ENCODE assay signal across 1 cellular context in the genomic region with DNA sequence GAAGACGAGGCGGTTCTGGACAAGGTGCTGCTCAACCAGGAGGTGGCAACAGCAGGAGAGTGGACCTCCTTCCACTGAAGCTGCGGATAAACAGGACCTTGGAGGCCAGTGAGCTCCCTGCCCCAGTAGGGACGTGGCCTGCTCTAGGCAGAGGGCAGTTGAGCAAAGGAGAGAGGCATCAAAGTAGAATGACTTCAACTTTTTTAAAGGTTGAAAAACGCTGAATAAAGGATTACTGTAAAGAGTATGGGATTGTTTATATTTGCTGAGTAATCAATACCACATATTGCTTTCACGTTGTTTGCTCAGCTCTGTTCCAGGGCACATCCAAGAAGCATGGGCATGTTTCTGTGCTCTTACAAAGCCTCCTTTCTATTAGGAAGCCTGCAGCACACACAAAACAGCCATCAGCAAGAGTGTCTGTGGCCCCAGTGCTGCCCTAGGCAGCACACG.
TF ChIP-seq lines count a peak whose summit lies in the region.

No MANE protein-coding gene starts in this region.

TF ChIP-seq in HepG2, 621 proteins besides CTCF, POLR2A, EP300 and RAD21 (continues in another document):
- TF ChIP-seq ZNF343 (CRISPR knock-in tag; IDR thresholded peaks at IDR 0.05) (no peak), TEAD3 (CRISPR knock-in tag; optimal IDR thresholded peaks at IDR 0.05; ENCODE audit: borderline replicate concordance) (peak; percentile 41), KMT2A (CRISPR knock-in tag; IDR thresholded peaks at IDR 0.05) (peak; percentile 51; the same call in 1 of the 2 replicates), SUZ12 (IDR thresholded peaks at IDR 0.05; ENCODE audit: low read depth, low read length) (no peak), ZFY (CRISPR knock-in tag; IDR thresholded peaks at IDR 0.05) (peak; percentile 76), RFXANK (CRISPR knock-in tag; IDR thresholded peaks at IDR 0.05) (no peak), TCF7 (IDR thresholded peaks at IDR 0.05; ENCODE audit: low read depth) (peak; percentile 65), RORA (CRISPR knock-in tag; IDR thresholded peaks at IDR 0.05) (no peak), SNAPC2 (CRISPR knock-in tag; IDR thresholded peaks at IDR 0.05) (peak; percentile 6; the same call in 1 of the 2 replicates), ZNF382 (CRISPR knock-in tag; IDR thresholded peaks at IDR 0.05; ENCODE audit: borderline replicate concordance) (no peak), GABPB1 (CRISPR knock-in tag; IDR thresholded peaks at IDR 0.05) (no peak; the same call in 1 of the 2 replicates), GABPA (IDR thresholded peaks at IDR 0.05; ENCODE audit: low read depth, low read length) (no peak), GABPA (CRISPR knock-in tag; IDR thresholded peaks at IDR 0.05; ENCODE audit: low read depth) (no peak), MTA1 (CRISPR knock-in tag; IDR thresholded peaks at IDR 0.05; ENCODE audit: borderline replicate concordance) (peak; percentile 79; the same call in 1 of the 2 replicates), KDM6A (CRISPR knock-in tag; IDR thresholded peaks at IDR 0.05; ENCODE audit: low read depth) (peak; percentile 81), ZNF451 (CRISPR knock-in tag; IDR thresholded peaks at IDR 0.05) (no peak), KLF9 (CRISPR knock-in tag; IDR thresholded peaks at IDR 0.05; ENCODE audit: low read depth) (no peak), RBM39 (IDR thresholded peaks at IDR 0.05; ENCODE audit: low read depth, low read length, poor library complexity, severe bottlenecking) (no peak), JUND (CRISPR knock-in tag; IDR thresholded peaks at IDR 0.05) (no peak), MAF1 (CRISPR knock-in tag; IDR thresholded peaks at IDR 0.05; ENCODE audit: borderline replicate concordance) (no peak), NFYB (CRISPR knock-in tag; IDR thresholded peaks at IDR 0.05) (no peak; the same call in 1 of the 2 replicates), IRF2 (CRISPR knock-in tag; IDR thresholded peaks at IDR 0.05) (peak; percentile 72; the same call in 1 of the 2 replicates), ZFX (CRISPR knock-in tag; IDR thresholded peaks at IDR 0.05; ENCODE audit: low read depth) (peak; percentile 62), ZNF619 (CRISPR knock-in tag; IDR thresholded peaks at IDR 0.05) (no peak), ZNF614 (CRISPR knock-in tag; IDR thresholded peaks at IDR 0.05; ENCODE audit: borderline replicate concordance) (peak; percentile 74), POLR2G (IDR thresholded peaks at IDR 0.05; ENCODE audit: low read depth, low read length) (peak; percentile 93), CC2D1A (CRISPR knock-in tag; IDR thresholded peaks at IDR 0.05) (no peak), KDM4B (CRISPR knock-in tag; IDR thresholded peaks at IDR 0.05) (peak; percentile 40; the same call in 1 of the 2 replicates), MTF1 (CRISPR knock-in tag; IDR thresholded peaks at IDR 0.05) (no peak), ZFP36 (IDR thresholded peaks at IDR 0.05; ENCODE audit: borderline replicate concordance, low read depth, low read length, partially characterized antibody) (no peak), TCF7L2 (IDR thresholded peaks at IDR 0.05; ENCODE audit: low read depth, low read length) (no peak), ZNF430 (CRISPR knock-in tag; IDR thresholded peaks at IDR 0.05) (no peak)
- TF ChIP-seq, protein P1, sequence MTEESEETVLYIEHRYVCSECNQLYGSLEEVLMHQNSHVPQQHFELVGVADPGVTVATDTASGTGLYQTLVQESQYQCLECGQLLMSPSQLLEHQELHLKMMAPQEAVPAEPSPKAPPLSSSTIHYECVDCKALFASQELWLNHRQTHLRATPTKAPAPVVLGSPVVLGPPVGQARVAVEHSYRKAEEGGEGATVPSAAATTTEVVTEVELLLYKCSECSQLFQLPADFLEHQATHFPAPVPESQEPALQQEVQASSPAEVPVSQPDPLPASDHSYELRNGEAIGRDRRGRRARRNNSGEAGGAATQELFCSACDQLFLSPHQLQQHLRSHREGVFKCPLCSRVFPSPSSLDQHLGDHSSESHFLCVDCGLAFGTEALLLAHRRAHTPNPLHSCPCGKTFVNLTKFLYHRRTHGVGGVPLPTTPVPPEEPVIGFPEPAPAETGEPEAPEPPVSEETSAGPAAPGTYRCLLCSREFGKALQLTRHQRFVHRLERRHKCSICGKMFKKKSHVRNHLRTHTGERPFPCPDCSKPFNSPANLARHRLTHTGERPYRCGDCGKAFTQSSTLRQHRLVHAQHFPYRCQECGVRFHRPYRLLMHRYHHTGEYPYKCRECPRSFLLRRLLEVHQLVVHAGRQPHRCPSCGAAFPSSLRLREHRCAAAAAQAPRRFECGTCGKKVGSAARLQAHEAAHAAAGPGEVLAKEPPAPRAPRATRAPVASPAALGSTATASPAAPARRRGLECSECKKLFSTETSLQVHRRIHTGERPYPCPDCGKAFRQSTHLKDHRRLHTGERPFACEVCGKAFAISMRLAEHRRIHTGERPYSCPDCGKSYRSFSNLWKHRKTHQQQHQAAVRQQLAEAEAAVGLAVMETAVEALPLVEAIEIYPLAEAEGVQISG (CRISPR knock-in tag; IDR thresholded peaks at IDR 0.05) = peak; percentile 79; the same call in 1 of the 2 replicates
- TF ChIP-seq, protein P2, sequence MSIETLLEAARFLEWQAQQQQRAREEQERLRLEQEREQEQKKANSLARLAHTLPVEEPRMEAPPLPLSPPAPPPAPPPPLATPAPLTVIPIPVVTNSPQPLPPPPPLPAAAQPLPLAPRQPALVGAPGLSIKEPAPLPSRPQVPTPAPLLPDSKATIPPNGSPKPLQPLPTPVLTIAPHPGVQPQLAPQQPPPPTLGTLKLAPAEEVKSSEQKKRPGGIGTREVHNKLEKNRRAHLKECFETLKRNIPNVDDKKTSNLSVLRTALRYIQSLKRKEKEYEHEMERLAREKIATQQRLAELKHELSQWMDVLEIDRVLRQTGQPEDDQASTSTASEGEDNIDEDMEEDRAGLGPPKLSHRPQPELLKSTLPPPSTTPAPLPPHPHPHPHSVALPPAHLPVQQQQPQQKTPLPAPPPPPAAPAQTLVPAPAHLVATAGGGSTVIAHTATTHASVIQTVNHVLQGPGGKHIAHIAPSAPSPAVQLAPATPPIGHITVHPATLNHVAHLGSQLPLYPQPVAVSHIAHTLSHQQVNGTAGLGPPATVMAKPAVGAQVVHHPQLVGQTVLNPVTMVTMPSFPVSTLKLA (IDR thresholded peaks at IDR 0.05) = peak; percentile 60
- TF ChIP-seq, protein P3, sequence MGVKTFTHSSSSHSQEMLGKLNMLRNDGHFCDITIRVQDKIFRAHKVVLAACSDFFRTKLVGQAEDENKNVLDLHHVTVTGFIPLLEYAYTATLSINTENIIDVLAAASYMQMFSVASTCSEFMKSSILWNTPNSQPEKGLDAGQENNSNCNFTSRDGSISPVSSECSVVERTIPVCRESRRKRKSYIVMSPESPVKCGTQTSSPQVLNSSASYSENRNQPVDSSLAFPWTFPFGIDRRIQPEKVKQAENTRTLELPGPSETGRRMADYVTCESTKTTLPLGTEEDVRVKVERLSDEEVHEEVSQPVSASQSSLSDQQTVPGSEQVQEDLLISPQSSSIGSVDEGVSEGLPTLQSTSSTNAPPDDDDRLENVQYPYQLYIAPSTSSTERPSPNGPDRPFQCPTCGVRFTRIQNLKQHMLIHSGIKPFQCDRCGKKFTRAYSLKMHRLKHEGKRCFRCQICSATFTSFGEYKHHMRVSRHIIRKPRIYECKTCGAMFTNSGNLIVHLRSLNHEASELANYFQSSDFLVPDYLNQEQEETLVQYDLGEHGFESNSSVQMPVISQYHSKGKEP (CRISPR knock-in tag; IDR thresholded peaks at IDR 0.05) = no peak
- TF ChIP-seq, protein P4, sequence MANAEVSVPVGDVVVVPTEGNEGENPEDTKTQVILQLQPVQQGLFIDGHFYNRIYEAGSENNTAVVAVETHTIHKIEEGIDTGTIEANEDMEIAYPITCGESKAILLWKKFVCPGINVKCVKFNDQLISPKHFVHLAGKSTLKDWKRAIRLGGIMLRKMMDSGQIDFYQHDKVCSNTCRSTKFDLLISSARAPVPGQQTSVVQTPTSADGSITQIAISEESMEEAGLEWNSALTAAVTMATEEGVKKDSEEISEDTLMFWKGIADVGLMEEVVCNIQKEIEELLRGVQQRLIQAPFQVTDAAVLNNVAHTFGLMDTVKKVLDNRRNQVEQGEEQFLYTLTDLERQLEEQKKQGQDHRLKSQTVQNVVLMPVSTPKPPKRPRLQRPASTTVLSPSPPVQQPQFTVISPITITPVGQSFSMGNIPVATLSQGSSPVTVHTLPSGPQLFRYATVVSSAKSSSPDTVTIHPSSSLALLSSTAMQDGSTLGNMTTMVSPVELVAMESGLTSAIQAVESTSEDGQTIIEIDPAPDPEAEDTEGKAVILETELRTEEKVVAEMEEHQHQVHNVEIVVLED (CRISPR knock-in tag; IDR thresholded peaks at IDR 0.05; ENCODE audit: borderline replicate concordance) = peak; percentile 48; the same call in 1 of the 2 replicates
- TF ChIP-seq, protein P5, sequence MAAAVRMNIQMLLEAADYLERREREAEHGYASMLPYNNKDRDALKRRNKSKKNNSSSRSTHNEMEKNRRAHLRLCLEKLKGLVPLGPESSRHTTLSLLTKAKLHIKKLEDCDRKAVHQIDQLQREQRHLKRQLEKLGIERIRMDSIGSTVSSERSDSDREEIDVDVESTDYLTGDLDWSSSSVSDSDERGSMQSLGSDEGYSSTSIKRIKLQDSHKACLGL (CRISPR knock-in tag; IDR thresholded peaks at IDR 0.05) = no peak
- TF ChIP-seq, protein P6, sequence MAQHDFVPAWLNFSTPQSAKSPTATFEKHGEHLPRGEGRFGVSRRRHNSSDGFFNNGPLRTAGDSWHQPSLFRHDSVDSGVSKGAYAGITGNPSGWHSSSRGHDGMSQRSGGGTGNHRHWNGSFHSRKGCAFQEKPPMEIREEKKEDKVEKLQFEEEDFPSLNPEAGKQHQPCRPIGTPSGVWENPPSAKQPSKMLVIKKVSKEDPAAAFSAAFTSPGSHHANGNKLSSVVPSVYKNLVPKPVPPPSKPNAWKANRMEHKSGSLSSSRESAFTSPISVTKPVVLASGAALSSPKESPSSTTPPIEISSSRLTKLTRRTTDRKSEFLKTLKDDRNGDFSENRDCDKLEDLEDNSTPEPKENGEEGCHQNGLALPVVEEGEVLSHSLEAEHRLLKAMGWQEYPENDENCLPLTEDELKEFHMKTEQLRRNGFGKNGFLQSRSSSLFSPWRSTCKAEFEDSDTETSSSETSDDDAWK (CRISPR knock-in tag; IDR thresholded peaks at IDR 0.05) = no peak
- TF ChIP-seq, protein P7, sequence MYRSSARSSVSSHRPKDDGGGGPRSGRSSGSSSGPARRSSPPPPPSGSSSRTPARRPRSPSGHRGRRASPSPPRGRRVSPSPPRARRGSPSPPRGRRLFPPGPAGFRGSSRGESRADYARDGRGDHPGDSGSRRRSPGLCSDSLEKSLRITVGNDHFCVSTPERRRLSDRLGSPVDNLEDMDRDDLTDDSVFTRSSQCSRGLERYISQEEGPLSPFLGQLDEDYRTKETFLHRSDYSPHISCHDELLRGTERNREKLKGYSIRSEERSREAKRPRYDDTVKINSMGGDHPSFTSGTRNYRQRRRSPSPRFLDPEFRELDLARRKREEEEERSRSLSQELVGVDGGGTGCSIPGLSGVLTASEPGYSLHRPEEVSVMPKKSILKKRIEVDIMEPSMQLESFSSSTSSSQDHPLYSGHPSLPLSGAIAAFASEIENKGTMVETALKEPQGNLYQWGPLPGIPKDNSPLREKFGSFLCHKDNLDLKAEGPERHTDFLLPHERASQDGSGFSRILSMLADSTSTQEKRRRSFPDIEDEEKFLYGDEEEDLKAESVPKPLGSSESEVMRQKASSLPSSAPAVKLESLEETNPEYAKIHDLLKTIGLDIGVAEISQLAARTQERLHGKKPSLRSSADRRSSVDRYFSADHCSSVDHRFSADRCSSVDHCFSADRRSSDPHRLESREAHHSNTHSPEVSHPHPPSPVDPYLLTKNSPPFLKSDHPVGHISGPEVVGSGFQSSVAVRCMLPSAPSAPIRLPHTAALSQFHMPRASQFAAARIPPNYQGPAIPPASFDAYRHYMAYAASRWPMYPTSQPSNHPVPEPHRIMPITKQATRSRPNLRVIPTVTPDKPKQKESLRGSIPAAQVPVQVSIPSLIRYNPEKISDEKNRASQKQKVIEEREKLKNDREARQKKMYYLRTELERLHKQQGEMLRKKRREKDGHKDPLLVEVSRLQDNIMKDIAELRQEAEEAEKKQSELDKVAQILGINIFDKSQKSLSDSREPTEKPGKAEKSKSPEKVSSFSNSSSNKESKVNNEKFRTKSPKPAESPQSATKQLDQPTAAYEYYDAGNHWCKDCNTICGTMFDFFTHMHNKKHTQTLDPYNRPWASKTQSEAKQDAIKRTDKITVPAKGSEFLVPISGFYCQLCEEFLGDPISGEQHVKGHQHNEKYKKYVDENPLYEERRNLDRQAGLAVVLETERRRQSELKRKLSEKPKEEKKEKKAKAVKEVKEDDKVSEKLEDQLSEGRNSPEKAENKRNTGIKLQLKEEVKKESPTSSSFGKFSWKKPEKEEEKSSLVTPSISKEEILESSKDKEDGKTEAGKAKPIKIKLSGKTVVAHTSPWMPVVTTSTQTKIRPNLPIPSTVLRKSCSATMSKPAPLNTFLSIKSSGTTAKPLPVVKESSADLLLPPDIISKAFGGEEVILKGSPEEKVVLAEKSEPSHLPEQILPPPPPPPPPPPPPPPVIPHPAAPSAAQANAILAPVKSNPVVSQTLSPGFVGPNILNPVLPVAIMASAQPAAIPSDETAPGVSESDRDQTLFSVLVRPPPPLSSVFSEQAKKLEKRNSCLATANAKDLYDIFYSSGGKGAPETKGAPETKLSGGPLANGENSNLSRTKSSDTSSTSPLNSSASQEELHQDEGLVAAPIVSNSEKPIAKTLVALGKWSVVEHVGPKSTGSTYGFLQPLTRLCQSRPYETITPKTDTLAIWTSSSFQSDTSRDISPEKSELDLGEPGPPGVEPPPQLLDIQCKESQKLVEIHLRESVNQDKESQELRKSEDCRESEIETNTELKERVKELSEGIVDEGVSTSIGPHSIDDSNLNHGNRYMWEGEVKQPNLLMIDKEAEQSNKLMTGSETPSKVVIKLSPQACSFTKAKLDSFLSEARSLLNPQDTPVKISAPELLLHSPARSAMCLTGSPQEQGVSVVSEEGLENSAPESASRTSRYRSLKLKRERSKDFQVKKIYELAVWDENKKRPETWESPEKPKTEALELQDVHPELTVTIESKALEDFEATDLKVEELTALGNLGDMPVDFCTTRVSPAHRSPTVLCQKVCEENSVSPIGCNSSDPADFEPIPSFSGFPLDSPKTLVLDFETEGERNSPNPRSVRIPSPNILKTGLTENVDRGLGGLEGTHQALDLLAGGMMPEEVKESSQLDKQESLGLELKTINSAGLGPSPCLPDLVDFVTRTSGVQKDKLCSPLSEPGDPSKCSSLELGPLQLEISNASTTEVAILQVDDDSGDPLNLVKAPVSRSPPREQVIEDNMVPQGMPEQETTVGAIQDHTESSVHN (CRISPR knock-in tag; IDR thresholded peaks at IDR 0.05) = 0 out of 2 replicates have a peak, but pooled peaks have one; percentile 42
- TF ChIP-seq, protein P8, sequence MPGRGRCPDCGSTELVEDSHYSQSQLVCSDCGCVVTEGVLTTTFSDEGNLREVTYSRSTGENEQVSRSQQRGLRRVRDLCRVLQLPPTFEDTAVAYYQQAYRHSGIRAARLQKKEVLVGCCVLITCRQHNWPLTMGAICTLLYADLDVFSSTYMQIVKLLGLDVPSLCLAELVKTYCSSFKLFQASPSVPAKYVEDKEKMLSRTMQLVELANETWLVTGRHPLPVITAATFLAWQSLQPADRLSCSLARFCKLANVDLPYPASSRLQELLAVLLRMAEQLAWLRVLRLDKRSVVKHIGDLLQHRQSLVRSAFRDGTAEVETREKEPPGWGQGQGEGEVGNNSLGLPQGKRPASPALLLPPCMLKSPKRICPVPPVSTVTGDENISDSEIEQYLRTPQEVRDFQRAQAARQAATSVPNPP (CRISPR knock-in tag; IDR thresholded peaks at IDR 0.05) = no peak
- TF ChIP-seq, protein P9, sequence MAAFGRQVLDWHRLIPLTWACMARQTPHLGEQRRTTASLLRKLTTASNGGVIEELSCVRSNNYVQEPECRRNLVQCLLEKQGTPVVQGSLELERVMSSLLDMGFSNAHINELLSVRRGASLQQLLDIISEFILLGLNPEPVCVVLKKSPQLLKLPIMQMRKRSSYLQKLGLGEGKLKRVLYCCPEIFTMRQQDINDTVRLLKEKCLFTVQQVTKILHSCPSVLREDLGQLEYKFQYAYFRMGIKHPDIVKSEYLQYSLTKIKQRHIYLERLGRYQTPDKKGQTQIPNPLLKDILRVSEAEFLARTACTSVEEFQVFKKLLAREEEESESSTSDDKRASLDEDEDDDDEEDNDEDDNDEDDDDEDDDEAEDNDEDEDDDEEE (CRISPR knock-in tag; IDR thresholded peaks at IDR 0.05) = no peak
